ENCODE assay signal across 13 cellular contexts in the genomic region with DNA sequence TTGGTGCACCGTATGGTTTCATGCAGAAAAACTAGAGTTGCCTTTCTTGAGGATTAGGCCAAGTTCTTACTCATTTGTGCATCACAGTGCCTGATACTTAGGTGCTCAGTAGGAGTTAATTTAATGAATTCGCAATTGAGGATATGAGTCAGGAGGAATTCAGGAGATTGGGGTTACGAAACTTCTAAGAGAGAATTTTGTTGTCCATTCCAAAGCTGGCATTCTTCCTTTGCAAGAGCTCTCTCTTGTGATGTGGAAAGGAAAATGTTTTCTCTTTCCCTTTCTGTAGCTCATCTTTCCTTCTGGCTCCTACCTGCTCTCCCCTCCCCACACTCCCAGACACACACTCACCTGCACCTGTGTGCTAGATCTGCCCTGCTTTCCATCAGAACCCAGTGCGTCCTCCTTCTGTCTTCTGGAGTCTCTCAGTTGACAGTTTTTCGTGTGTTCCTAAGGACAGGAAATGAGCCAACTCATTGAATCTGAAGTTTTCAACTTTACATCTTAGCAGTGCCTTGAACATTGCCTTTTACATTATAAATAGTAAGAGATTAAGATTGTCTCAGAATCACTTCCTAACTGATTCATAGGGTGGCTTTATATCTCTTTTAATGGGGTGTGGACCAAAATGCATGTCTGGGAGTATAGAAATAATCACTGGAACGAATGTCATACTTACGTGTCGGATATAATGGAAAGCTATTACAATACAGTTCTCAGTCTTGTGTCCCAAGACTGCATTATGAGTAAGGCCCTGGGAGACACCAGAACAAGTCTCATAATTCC. TPM values are rescaled to one million over a fixed set of nuclear protein-coding genes. Genes with fewer than 3 reads are reported as not detected.
A peak's percentile ranks its signal among the peaks of the same experiment; 100 is the strongest.
DNase-seq lines count a peak whose midpoint lies in the region; ATAC-seq and TF ChIP-seq lines count a peak whose summit lies in the region.
"Had no signal": no experiment of that assay in that cellular context is flagged by ENCODE, and none has a peak within 500 bp of the region (broad histone marks: within the 10 kb centered on the region; RNA-seq: fewer than 3 reads in every experiment).

No MANE protein-coding gene starts in this region.

- H3K4me3 ChIP-seq in cardiac fibroblast (replicated peaks in 1 of 2; ENCODE audit: low read depth in 2 of 2, low read length in 2 of 2): peak overlapping the region; percentile 28 to 51
- no peak overlapping the region for H3K4me3 ChIP-seq in lung
- H3K4me3 ChIP-seq: adrenal gland had no signal

- peaks cover 0 to 3% of the 10 kb centered on the region in 2 donors for H3K4me1 ChIP-seq in lung (ENCODE audit: control insufficient read depth in 2 of 2, insufficient read depth in 2 of 2, low read length in 2 of 2)
- H3K4me1 ChIP-seq: adrenal gland had no signal

- TF ChIP-seq CTCF in cardiac fibroblast (IDR thresholded peaks at IDR 0.05; ENCODE audit: low read depth, low read length) (no peak), lung (IDR thresholded peaks at IDR 0.05; ENCODE audit: control extremely low read depth, extremely low read depth) (no peak)

- peaks cover 7 to 48% of the 10 kb centered on the region in 2 donors for H3K36me3 ChIP-seq in lung (ENCODE audit: control insufficient read depth in 2 of 2, insufficient read depth in 2 of 2, low read length in 2 of 2)

- ATAC-seq in lung (ENCODE audit: insufficient read depth, low FRiP score) (peak; percentile 59), GM21367 (IDR thresholded peaks at IDR 0.05; ENCODE audit: unreplicated experiment) (no peak)
- ATAC-seq: activated CD8-positive, alpha-beta T cell treated with anti-CD3 and anti-CD28 coated beads for 36 hours had no signal

- H3K9me3 ChIP-seq in lung (ENCODE audit: control insufficient read depth in 2 of 2, insufficient read depth in 1 of 2, low read length in 1 of 2): no peaks in the 10 kb centered on the region
- H3K9me3 ChIP-seq: adrenal gland had no signal

- H3K27ac ChIP-seq in lung (ENCODE audit: low read depth in 1 of 2, low read length in 1 of 2): no peak overlapping the region

- no peaks in the 10 kb centered on the region for H3K27me3 ChIP-seq in lung (ENCODE audit: control insufficient read depth, insufficient read depth)
- H3K27me3 ChIP-seq: adrenal gland had no signal

- WGBS in lung, 2 donors: 78 to 79% methylated on average over 8 of the region's 8 CpGs

- peak; percentile 82 for DNase-seq in AG20443 (ENCODE audit: low spot score)
- DNase-seq in M059J (ENCODE audit: low read depth): peak; percentile 85
- peak; percentile 95 to 96 for DNase-seq in cardiac fibroblast (ENCODE audit: low read depth in 2 of 2)
- no peak for DNase-seq in lung (ENCODE audit: low spot score)
- no peak for DNase-seq in NCI-H526 (lab: John Stamatoyannopoulos, UW)
- DNase-seq in RPMI8226: no peak
- DNase-seq in stimulated activated CD4-positive, alpha-beta T cell treated with anti-CD3 and anti-CD28 coated beads, Interleukin-2, amount 100 ng/mL, for 24 hours: no peak
- DNase-seq: activated CD8-positive, alpha-beta T cell treated with anti-CD3 and anti-CD28 coated beads for 36 hours; adrenal gland; COR-L47; naive B cell; NCI-H1436 treated with DMSO at 0.1 percent for 48 hours had no signal

RNA-seq across cellular contexts. Expression of gene ERCC5, which starts 19.7 kb away (rescaled TPM):
- total RNA-seq in M059J (2014; rRNA removed; shearing (Covaris generic)): 33.8 and 39.5 TPM in 2 replicates
- total RNA-seq in lung: 10 to 100 TPM; 36.9 to 81.4 TPM
- polyA plus RNA-seq in lung: 10 to 100 TPM; 23.0 to 79.2 TPM

RNA-seq across cellular contexts. Expression of gene BIVM, which starts 27.2 kb away (rescaled TPM):
- 7.0 and 10.1 TPM in 2 replicates for total RNA-seq in M059J (2014; rRNA removed; shearing (Covaris generic))
- total RNA-seq in lung: 10 to 100 TPM; 14.8 to 38.4 TPM
- 10 to 100 TPM in 1 of 2 donors, 1 to 10 TPM in 1; 5.5 to 11.5 TPM for polyA plus RNA-seq in lung

RNA-seq across cellular contexts. Expression of gene POGLUT2, which starts 27.3 kb away (rescaled TPM):
- total RNA-seq in M059J (2014; rRNA removed; shearing (Covaris generic)): 20.3 and 25.1 TPM in 2 replicates
- 10 to 100 TPM in 1 of 2 donors, 1 to 10 TPM in 1; 4.6 to 13.9 TPM for total RNA-seq in lung
- 1 to 10 TPM; 1.4 to 4.5 TPM for polyA plus RNA-seq in lung

RNA-seq across cellular contexts. Expression of gene TEX30, which starts 52.5 kb away (rescaled TPM):
- total RNA-seq in M059J (2014; rRNA removed; shearing (Covaris generic)): 51.5 and 56.2 TPM in 2 replicates
- 10 to 100 TPM in 1 of 2 donors, 1 to 10 TPM in 1; 5.1 to 10.2 TPM for total RNA-seq in lung
- 10 to 100 TPM in 1 of 2 donors, 1 to 10 TPM in 1; 6.9 to 12.4 TPM for polyA plus RNA-seq in lung

Comparison
In these comparisons a context has a peak if more than half of its experiments do, and no peak if none do; other contexts are left out.
1. DNase-seq: peak in AG20443 (single experiment), M059J (single experiment) and cardiac fibroblast (2 of 2); none in lung (single experiment), NCI-H526 (0 of 2), RPMI8226 (single experiment) and stimulated activated CD4-positive, alpha-beta T cell treated with anti-CD3 and anti-CD28 coated beads, Interleukin-2, amount 100 ng/mL, for 24 hours (0 of 2).